In the genomic region with DNA sequence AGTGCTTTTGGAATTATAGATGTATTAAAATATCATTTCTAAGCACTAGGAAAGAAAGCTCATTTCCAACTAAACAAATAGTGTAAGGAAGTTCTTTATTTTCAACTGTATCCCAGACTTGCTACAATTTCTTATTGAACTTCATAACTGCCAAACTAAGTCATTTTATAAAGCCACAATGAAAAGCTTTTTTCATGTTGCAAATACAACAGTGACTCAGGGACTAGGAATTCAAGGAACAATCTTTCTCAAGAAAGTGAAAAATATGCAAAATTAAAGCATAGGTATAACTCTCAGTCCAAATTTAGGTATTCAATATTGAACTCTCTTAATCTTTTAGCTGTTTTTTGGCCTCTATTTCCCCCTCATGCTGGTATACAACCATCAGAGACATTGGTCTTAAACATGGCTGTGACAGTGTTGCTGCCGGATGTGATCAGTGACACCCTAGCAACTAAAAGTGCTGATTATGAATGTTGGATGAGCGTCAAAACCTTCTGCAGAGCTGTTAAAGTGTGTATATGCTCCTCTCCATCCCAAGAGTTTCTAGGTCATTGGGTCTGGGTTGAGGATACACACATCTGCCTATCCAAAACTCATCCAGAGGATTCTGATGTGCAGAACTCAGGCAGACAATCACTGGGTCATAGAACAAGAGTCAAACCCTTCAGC, we compare ENCODE assay signal across 21 cellular contexts.
DNase-seq lines count a peak whose midpoint lies in the region; ATAC-seq, FAIRE-seq and TF ChIP-seq lines count a peak whose summit lies in the region.
"Had no signal": no experiment of that assay in that cellular context is flagged by ENCODE, and none has a peak within 500 bp of the region (broad histone marks: within the 10 kb centered on the region; RNA-seq: fewer than 3 reads in every experiment).

No MANE protein-coding gene starts in this region.

- ATAC-seq in SK-N-SH treated with all-trans-retinoic acid at 6 μM for 48 hours: peak; percentile 61
- ATAC-seq: T-helper 17 cell, WTC11 had no signal

- DNase-seq in GM03348 (ENCODE audit: low spot score) (peak; percentile 12), fibroblast of pulmonary artery (ENCODE audit: low read depth) (peak; percentile 63), retinal pigment epithelial cell (ENCODE audit: low read depth) (peak; percentile 50), GM12892 (ENCODE audit: insufficient read length) (no peak), SHP77 (lab: John Stamatoyannopoulos, UW) (no peak), right atrium auricular region (ENCODE audit: low spot score) (no peak)
- DNase-seq in activated naive CD4-positive, alpha-beta T cell (lab: John Stamatoyannopoulos, UW): no peak
- DNase-seq: adrenal gland; BE2C; GDM1; GOT3; heart right ventricle; kidney; NCI-H1930; SHP77 treated with DMSO at 0.1 percent for 48 hours; stimulated activated CD4-positive, alpha-beta T cell treated with anti-CD3 and anti-CD28 coated beads, Interleukin-2, amount 100 ng/mL, for 48 hours; T-helper 17 cell; testis had no signal

- H3K27me3 ChIP-seq in right atrium auricular region: no peaks in the 10 kb centered on the region
- H3K27me3 ChIP-seq: adrenal gland, BE2C, heart right ventricle, neutrophil, testis had no signal

- H3K36me3 ChIP-seq in right atrium auricular region: no peaks in the 10 kb centered on the region
- H3K36me3 ChIP-seq: adrenal gland, BE2C, heart right ventricle, neutrophil had no signal

- TF ChIP-seq CTCF in fibroblast of pulmonary artery (IDR thresholded peaks at IDR 0.05; ENCODE audit: low read length, missing control alignments) (no peak), retinal pigment epithelial cell (conservative IDR thresholded peaks at IDR 0.05; ENCODE audit: low read depth, low read length) (no peak), right atrium auricular region (IDR thresholded peaks at IDR 0.05) (no peak)

- no peaks in the 10 kb centered on the region for H3K9me3 ChIP-seq in right atrium auricular region
- H3K9me3 ChIP-seq: adrenal gland, BE2C, neutrophil, testis had no signal

- no peaks in the 10 kb centered on the region for H3K4me1 ChIP-seq in right atrium auricular region
- H3K4me1 ChIP-seq: adrenal gland, BE2C, testis had no signal

- FAIRE-seq in GM12892 (lab: Jason Lieb, UNC): no peak
- FAIRE-seq: kidney had no signal

- H3K4me3 ChIP-seq in fibroblast of pulmonary artery (replicated peaks; ENCODE audit: low read depth, low read length) (no peak overlapping the region), retinal pigment epithelial cell (ENCODE audit: low read length) (no peak overlapping the region), right atrium auricular region (no peak overlapping the region)
- H3K4me3 ChIP-seq: adrenal gland, heart right ventricle, testis had no signal

- no peak overlapping the region for H3K27ac ChIP-seq in right atrium auricular region
- H3K27ac ChIP-seq: adrenal gland, heart right ventricle, neutrophil, testis had no signal

- no peak for TF ChIP-seq POLR2A in GM12892 (IDR thresholded peaks at IDR 0.05; ENCODE audit: low read depth, low read length)

TF ChIP-seq in SK-N-SH treated with all-trans-retinoic acid at 6 μM for 48 hours, 23 proteins besides CTCF, POLR2A, EP300 and RAD21:
- TF ChIP-seq ESRRG (CRISPR knock-in tag; IDR thresholded peaks at IDR 0.05) (no peak), ZNF70 (CRISPR knock-in tag; IDR thresholded peaks at IDR 0.05) (no peak), SNAI2 (CRISPR knock-in tag; IDR thresholded peaks at IDR 0.05) (no peak), ZFP3 (CRISPR knock-in tag; IDR thresholded peaks at IDR 0.05) (no peak), RARB (CRISPR knock-in tag; IDR thresholded peaks at IDR 0.05) (no peak), ZC3H10 (CRISPR knock-in tag; IDR thresholded peaks at IDR 0.05) (no peak), ZNF565 (CRISPR knock-in tag; conservative IDR thresholded peaks at IDR 0.05; ENCODE audit: low read depth) (no peak)

Comparison
In these comparisons a context has a peak if more than half of its experiments do, and no peak if none do; other contexts are left out.
1. DNase-seq: peak in GM03348 (single experiment), fibroblast of pulmonary artery (single experiment) and retinal pigment epithelial cell (single experiment); none in activated naive CD4-positive, alpha-beta T cell (0 of 4), GM12892 (single experiment), SHP77 (0 of 2) and right atrium auricular region (single experiment).